Comparison of ENCODE assay signal across 7 cellular contexts in the genomic region with DNA sequence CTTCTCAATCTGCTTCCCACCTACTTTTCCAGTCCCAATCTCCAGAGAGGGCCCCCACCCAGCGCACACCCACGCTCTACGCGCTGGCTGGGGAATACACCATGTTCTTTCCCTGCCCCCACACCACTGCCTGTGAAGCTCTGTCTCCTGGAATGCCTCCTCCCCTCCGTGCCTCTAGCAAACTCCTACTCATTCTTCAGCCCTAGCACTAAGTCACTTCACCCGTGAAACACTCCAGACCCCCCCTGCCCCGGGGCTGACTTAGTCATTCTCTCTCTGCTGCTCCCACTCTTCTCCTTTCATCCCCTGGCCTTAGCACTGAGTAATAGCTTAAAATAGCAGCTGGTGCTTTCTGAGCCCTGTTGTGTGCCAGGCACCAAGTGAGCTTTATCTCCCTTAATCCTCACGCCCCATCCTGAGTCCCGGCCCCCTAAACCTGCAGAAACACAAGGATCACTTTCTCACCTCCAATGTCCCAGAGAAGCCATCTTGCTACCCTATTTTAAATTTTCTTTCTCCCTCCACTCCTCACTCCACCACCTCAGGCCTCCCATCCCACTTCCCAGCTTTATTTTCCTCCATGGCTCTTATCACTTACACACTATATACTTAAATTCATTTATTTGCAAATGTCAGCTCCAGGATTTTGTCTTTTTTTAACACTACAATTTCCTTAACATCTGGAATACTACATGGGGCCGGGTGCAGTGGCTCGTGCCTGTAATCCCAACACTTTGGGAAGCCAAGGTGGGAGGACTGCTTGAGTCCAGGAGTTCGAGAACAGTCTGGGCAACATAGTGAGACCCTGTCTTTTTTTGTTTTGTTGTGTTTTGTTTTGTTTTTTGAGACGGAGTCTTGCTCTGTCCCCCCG.
DNase-seq lines count a peak whose midpoint lies in the region; ATAC-seq and TF ChIP-seq lines count a peak whose summit lies in the region.

No MANE protein-coding gene starts in this region.

- TF ChIP-seq CTCF in foreskin fibroblast (IDR thresholded peaks at IDR 0.05; ENCODE audit: low read depth, low read length): no peak

- no peaks in the 10 kb centered on the region for H3K27me3 ChIP-seq in rectal smooth muscle tissue (ENCODE audit: control insufficient read depth, insufficient read depth, low read length)

- peak overlapping the region in 1 of 2 donors; percentile 7 for H3K4me3 ChIP-seq in foreskin fibroblast (ENCODE audit: low read depth in 1 of 2, low read length in 2 of 2)
- H3K4me3 ChIP-seq in rectal smooth muscle tissue (ENCODE audit: low read length): no peak overlapping the region

- H3K27ac ChIP-seq in rectal smooth muscle tissue (ENCODE audit: low read depth, low read length): peak overlapping the region; percentile 73

- no peak overlapping the region for H3K9ac ChIP-seq in rectal smooth muscle tissue (ENCODE audit: low read length)

- no peaks in the 10 kb centered on the region for H3K36me3 ChIP-seq in rectal smooth muscle tissue (ENCODE audit: control insufficient read depth, insufficient read depth, low read length)

- ATAC-seq in HG02852 (IDR thresholded peaks at IDR 0.05; ENCODE audit: unreplicated experiment) (peak; percentile 52), GM19455 (IDR thresholded peaks at IDR 0.05; ENCODE audit: unreplicated experiment) (no peak), GM21528 (IDR thresholded peaks at IDR 0.05; ENCODE audit: low FRiP score, unreplicated experiment) (no peak)

- DNase-seq in activated CD4-positive, alpha-beta T cell treated with anti-CD3 and anti-CD28 coated beads, Interleukin-2, amount 50 U/mL, for 24 hours (ENCODE audit: low read depth in 1 of 2, low spot score in 1 of 2): peak; percentile 59 to 84
- peak; percentile 97 for DNase-seq in foreskin fibroblast
- DNase-seq in SHP77 treated with DMSO at 0.1 percent for 48 hours (lab: John Stamatoyannopoulos, UW): no peak

- H3K4me1 ChIP-seq in rectal smooth muscle tissue (ENCODE audit: control insufficient read depth, insufficient read depth, low read length): peaks cover 10% of the 10 kb centered on the region
